ENCODE assay signal across 12 cellular contexts in the genomic region with DNA sequence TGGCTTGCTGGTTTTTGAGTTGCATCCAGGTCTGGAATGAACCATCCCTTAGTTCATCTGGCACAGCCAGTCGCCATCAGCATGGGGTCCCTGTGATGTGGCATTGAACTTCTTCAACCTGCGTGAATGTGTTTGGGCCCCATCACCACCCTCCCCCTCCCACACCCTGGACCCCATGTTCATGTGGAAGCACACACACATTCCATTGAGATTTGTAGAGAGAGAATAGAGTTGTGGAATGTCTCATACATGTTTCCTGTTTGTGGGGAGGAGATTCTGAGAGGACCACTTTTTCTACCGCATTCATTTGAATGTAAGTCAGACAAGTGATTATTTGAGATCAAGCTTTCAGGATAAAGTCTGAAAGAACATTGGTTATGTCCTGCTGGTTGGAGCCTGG.
DNase-seq lines count a peak whose midpoint lies in the region; ATAC-seq, FAIRE-seq and TF ChIP-seq lines count a peak whose summit lies in the region.
"Had no signal": no experiment of that assay in that cellular context is flagged by ENCODE, and none has a peak within 500 bp of the region (broad histone marks: within the 10 kb centered on the region; RNA-seq: fewer than 3 reads in every experiment).

No MANE protein-coding gene starts in this region.

- H3K27me3 Mint-ChIP-seq in activated CD4-positive, alpha-beta T cell treated with anti-CD3 and anti-CD28 coated beads, Interleukin-2, amount 10 ng/mL, durations not matched to agents 7 days and 5 days, result no peaks in the 10 kb centered on the region

- H3K9ac ChIP-seq in endothelial cell of umbilical vein (replicated peaks; ENCODE audit: extremely low read depth, insufficient read depth, low read length), result peak overlapping the region; percentile 14

- no peak for DNase-seq in activated CD4-positive, alpha-beta T cell treated with anti-CD3 and anti-CD28 coated beads, Interleukin-2, amount 10 ng/mL, durations not matched to agents 7 days and 5 days
- no peak for DNase-seq in activated CD4-positive, alpha-beta T cell treated with anti-CD3 and anti-CD28 coated beads, Interleukin-2, amount 50 U/mL, for 4 hours
- peak; percentile 47 for DNase-seq in NCI-H226
- peak; percentile 54 for DNase-seq in endothelial cell of umbilical vein (ENCODE audit: low read depth, low spot score)
- DNase-seq in psoas muscle, result no peak
- no peak for DNase-seq in activated CD8-positive, alpha-beta memory T cell treated with anti-CD3 and anti-CD28 coated beads for 24 hours
- DNase-seq in stimulated activated CD4-positive, alpha-beta T cell treated with anti-CD3 and anti-CD28 coated beads, Interleukin-2, amount 100 ng/mL, for 48 hours, result no peak
- no peak for DNase-seq in ascending aorta (ENCODE audit: low spot score in 2 of 2)
- DNase-seq: DND-41, NCI-H2081, substantia nigra had no signal

- POLR2A ChIA-PET in activated CD4-positive, alpha-beta T cell treated with anti-CD3 and anti-CD28 coated beads, Interleukin-2, amount 10 ng/mL, durations not matched to agents 7 days and 5 days (lab: Charles Lee), result no interaction called here
- POLR2A ChIA-PET in endothelial cell of umbilical vein (lab: Charles Lee), result interaction anchor here (0.9 to 1.5 kb wide), 2 partner anchors 26 to 29 kb away, joined by 5 to 8 read pairs; no protein-coding TSS in a partner anchor

- H3K27me3 ChIP-seq in endothelial cell of umbilical vein (ENCODE audit: control insufficient read depth in 2 of 2, insufficient read depth in 2 of 2, low read length in 2 of 2) (no peaks in the 10 kb centered on the region), psoas muscle (ENCODE audit: insufficient read depth in 3 of 3, low read length in 2 of 3) (no peaks in the 10 kb centered on the region), ascending aorta (no peaks in the 10 kb centered on the region)

- dilution Hi-C loops in endothelial cell of umbilical vein (cut with MboI; ENCODE audit: extremely low pct_ligation_motif_present, low sequenced_read_pairs), result no loop called here

- 76 to 87% (median 76%) methylated on average over 3 of the region's 3 CpGs for WGBS in psoas muscle, 3 donors

- FAIRE-seq in endothelial cell of umbilical vein (lab: Jason Lieb, UNC), result no peak
- FAIRE-seq: A549 had no signal

- H4K20me1 ChIP-seq in endothelial cell of umbilical vein (replicated peaks; ENCODE audit: control insufficient read depth, extremely low read depth, insufficient read depth, low read length), result no peaks in the 10 kb centered on the region

- peak overlapping the region; percentile 9 for H3K4me3 Mint-ChIP-seq in activated CD4-positive, alpha-beta T cell treated with anti-CD3 and anti-CD28 coated beads, Interleukin-2, amount 10 ng/mL, durations not matched to agents 7 days and 5 days

- no peak overlapping the region for H2AFZ ChIP-seq in endothelial cell of umbilical vein (ENCODE audit: low read depth, low read length)

- H3K79me2 ChIP-seq in endothelial cell of umbilical vein (ENCODE audit: control insufficient read depth, insufficient read depth, low read length), result peaks cover 99% of the 10 kb centered on the region

- H3K4me3 ChIP-seq in endothelial cell of umbilical vein (replicated peaks in 1 of 3; ENCODE audit: insufficient read depth in 1 of 3, low read depth in 1 of 3, low read length in 3 of 3), result no peak overlapping the region
- no peak overlapping the region for H3K4me3 ChIP-seq in psoas muscle
- H3K4me3 ChIP-seq in ascending aorta, result no peak overlapping the region
- H3K4me3 ChIP-seq: A549 had no signal

- no peak for TF ChIP-seq CTCF in endothelial cell of umbilical vein (IDR thresholded peaks at IDR 0.05; ENCODE audit: extremely low read depth in 1 of 2, insufficient read depth in 1 of 2, low read depth in 1 of 2, low read length in 2 of 2)
- TF ChIP-seq CTCF in psoas muscle (IDR thresholded peaks at IDR 0.05), result no peak
- no peak for TF ChIP-seq CTCF in ascending aorta (IDR thresholded peaks at IDR 0.05)

- H3K4me2 ChIP-seq in endothelial cell of umbilical vein (ENCODE audit: insufficient read depth, low read length), result peak overlapping the region; percentile 48
- H3K4me2 ChIP-seq: A549 had no signal

- CTCF ChIA-PET in activated CD4-positive, alpha-beta T cell treated with anti-CD3 and anti-CD28 coated beads, Interleukin-2, amount 10 ng/mL, durations not matched to agents 7 days and 5 days (lab: Charles Lee), result interaction anchor here (0.7 to 1.8 kb wide), 4 partner anchors 23 to 57 kb away, joined by 3 to 5 read pairs (median 3); no protein-coding TSS in a partner anchor
- CTCF ChIA-PET in endothelial cell of umbilical vein (lab: Charles Lee), result interaction anchor here (1.0 to 2.3 kb wide), 7 partner anchors 9 to 498 kb away, joined by 3 to 12 read pairs (median 5); no protein-coding TSS in a partner anchor

- no TSS peak for BruUV-seq in endothelial cell of umbilical vein (replicated peaks; lab: Mats Ljungman, UMichigan)

- H3K4me1 ChIP-seq in endothelial cell of umbilical vein (ENCODE audit: control insufficient read depth, extremely low read depth, insufficient read depth, low read length) (peaks cover 51% of the 10 kb centered on the region), psoas muscle (peaks cover 56% of the 10 kb centered on the region), ascending aorta (peaks cover 11 to 51% of the 10 kb centered on the region in 2 donors)

- no peaks in the 10 kb centered on the region for H3K9me1 ChIP-seq in endothelial cell of umbilical vein (replicated peaks; ENCODE audit: control insufficient read depth, extremely low read depth, insufficient read depth, low read length)

- H3K9me3 Mint-ChIP-seq in activated CD4-positive, alpha-beta T cell treated with anti-CD3 and anti-CD28 coated beads, Interleukin-2, amount 10 ng/mL, durations not matched to agents 7 days and 5 days, result no peaks in the 10 kb centered on the region

- ATAC-seq in psoas muscle, result no peak
- ATAC-seq: A549 had no signal

- H3K4me1 Mint-ChIP-seq in activated CD4-positive, alpha-beta T cell treated with anti-CD3 and anti-CD28 coated beads, Interleukin-2, amount 10 ng/mL, durations not matched to agents 7 days and 5 days, result peaks cover 86% of the 10 kb centered on the region

- H3K27ac Mint-ChIP-seq in activated CD4-positive, alpha-beta T cell treated with anti-CD3 and anti-CD28 coated beads, Interleukin-2, amount 10 ng/mL, durations not matched to agents 7 days and 5 days, result peak overlapping the region; percentile 72

- H3K27ac ChIP-seq in endothelial cell of umbilical vein (ENCODE audit: insufficient read depth, low read depth, low read length) (peak overlapping the region; percentile 72), psoas muscle (peak overlapping the region; percentile 7), ascending aorta (no peak overlapping the region)

- intact Hi-C loops in endothelial cell of umbilical vein (cut with micrococcal nuclease), result loop anchor here (1.0 to 2.0 kb wide), 3 partner anchors 7 to 33 kb away; no protein-coding TSS in a partner anchor
- intact Hi-C loops in psoas muscle (cut with DNase I), result no loop called here
- intact Hi-C loops in ascending aorta (cut with DNase I), result no loop called here

- H3K36me3 Mint-ChIP-seq in activated CD4-positive, alpha-beta T cell treated with anti-CD3 and anti-CD28 coated beads, Interleukin-2, amount 10 ng/mL, durations not matched to agents 7 days and 5 days (ENCODE audit: low read depth), result peaks cover 40% of the 10 kb centered on the region

- H3K36me3 ChIP-seq in endothelial cell of umbilical vein (ENCODE audit: control insufficient read depth in 2 of 2, extremely low read depth in 1 of 2, insufficient read depth in 2 of 2, low read length in 2 of 2) (no peaks in the 10 kb centered on the region), psoas muscle (ENCODE audit: insufficient read depth in 1 of 2, low read depth in 1 of 2) (no peaks in the 10 kb centered on the region), ascending aorta (no peaks in the 10 kb centered on the region)

- no peak for TF ChIP-seq POLR2A in endothelial cell of umbilical vein (IDR thresholded peaks at IDR 0.05; ENCODE audit: low read depth, low read length)

- H3K9me3 ChIP-seq in endothelial cell of umbilical vein (replicated peaks; ENCODE audit: control insufficient read depth, insufficient read depth, low read length) (no peaks in the 10 kb centered on the region), psoas muscle (no peaks in the 10 kb centered on the region), ascending aorta (no peaks in the 10 kb centered on the region)
- H3K9me3 ChIP-seq: A549 had no signal

TF ChIP-seq in endothelial cell of umbilical vein, 7 proteins besides CTCF, POLR2A, EP300 and RAD21:
- TF ChIP-seq GATA2 (IDR thresholded peaks at IDR 0.05; ENCODE audit: insufficient read depth, insufficient read length, low read depth, low read length) (no peak), EZH2 (IDR thresholded peaks at IDR 0.05; ENCODE audit: borderline replicate concordance, low read depth, low read length, severe bottlenecking) (no peak), JUN (IDR thresholded peaks at IDR 0.05; ENCODE audit: borderline replicate concordance, insufficient read depth, insufficient read length, low read depth) (no peak), MYC (IDR thresholded peaks at IDR 0.05; ENCODE audit: low read depth, low read length) (no peak), FOS (IDR thresholded peaks at IDR 0.05; ENCODE audit: borderline replicate concordance, insufficient read depth, low read length) (peak; percentile 23)
- TF ChIP-seq, protein P1, sequence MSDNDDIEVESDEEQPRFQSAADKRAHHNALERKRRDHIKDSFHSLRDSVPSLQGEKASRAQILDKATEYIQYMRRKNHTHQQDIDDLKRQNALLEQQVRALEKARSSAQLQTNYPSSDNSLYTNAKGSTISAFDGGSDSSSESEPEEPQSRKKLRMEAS (IDR thresholded peaks at IDR 0.05; ENCODE audit: insufficient read depth, insufficient read length), result no peak

Comparison
In these comparisons a context has a peak if more than half of its experiments do, and no peak if none do; other contexts are left out.
1. DNase-seq: peak in NCI-H226 (single experiment) and endothelial cell of umbilical vein (single experiment); none in activated CD4-positive, alpha-beta T cell treated with anti-CD3 and anti-CD28 coated beads, Interleukin-2, amount 10 ng/mL, durations not matched to agents 7 days and 5 days (single experiment), activated CD4-positive, alpha-beta T cell treated with anti-CD3 and anti-CD28 coated beads, Interleukin-2, amount 50 U/mL, for 4 hours (0 of 2), psoas muscle (0 of 2), activated CD8-positive, alpha-beta memory T cell treated with anti-CD3 and anti-CD28 coated beads for 24 hours (single experiment), stimulated activated CD4-positive, alpha-beta T cell treated with anti-CD3 and anti-CD28 coated beads, Interleukin-2, amount 100 ng/mL, for 48 hours (0 of 2) and ascending aorta (0 of 2).
2. H3K27ac ChIP-seq: peak in endothelial cell of umbilical vein (single experiment) and psoas muscle (single experiment); none in ascending aorta (0 of 2).